Comparison of ENCODE assay signal across 1 cellular context in the genomic region with DNA sequence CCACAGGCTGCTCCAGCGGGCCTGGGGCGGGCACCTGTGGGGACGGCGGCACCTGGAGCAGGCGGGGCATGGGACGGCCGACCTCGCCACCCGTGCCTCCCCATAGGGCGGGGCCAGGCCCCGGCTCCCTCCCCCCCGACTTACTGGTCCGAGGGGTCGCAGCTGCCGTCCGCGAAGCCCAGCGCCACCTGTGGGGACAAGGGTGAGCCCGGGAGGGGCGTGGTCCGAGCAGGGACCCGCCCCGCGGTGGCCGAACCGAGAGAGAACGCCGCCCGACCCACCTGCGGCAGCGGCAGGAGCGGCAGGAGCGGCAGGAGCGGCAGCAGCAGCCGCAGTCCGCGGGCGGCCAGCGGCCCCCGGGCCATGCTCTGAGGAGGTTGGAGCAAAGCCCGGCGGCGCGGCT.
TF ChIP-seq lines count a peak whose summit lies in the region.

A gene (minus strand): TSS at position 379 of the 403 bp plus-strand sequence. CDS start 14 bp downstream, at position 365.

TF ChIP-seq in K562, 482 proteins besides CTCF, POLR2A, EP300 and RAD21 (continued from another document and continues in another):
- TF ChIP-seq, protein P1, sequence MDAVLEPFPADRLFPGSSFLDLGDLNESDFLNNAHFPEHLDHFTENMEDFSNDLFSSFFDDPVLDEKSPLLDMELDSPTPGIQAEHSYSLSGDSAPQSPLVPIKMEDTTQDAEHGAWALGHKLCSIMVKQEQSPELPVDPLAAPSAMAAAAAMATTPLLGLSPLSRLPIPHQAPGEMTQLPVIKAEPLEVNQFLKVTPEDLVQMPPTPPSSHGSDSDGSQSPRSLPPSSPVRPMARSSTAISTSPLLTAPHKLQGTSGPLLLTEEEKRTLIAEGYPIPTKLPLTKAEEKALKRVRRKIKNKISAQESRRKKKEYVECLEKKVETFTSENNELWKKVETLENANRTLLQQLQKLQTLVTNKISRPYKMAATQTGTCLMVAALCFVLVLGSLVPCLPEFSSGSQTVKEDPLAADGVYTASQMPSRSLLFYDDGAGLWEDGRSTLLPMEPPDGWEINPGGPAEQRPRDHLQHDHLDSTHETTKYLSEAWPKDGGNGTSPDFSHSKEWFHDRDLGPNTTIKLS (IDR thresholded peaks at IDR 0.05; ENCODE audit: borderline replicate concordance, low read depth) = no peak
- TF ChIP-seq, protein P2, sequence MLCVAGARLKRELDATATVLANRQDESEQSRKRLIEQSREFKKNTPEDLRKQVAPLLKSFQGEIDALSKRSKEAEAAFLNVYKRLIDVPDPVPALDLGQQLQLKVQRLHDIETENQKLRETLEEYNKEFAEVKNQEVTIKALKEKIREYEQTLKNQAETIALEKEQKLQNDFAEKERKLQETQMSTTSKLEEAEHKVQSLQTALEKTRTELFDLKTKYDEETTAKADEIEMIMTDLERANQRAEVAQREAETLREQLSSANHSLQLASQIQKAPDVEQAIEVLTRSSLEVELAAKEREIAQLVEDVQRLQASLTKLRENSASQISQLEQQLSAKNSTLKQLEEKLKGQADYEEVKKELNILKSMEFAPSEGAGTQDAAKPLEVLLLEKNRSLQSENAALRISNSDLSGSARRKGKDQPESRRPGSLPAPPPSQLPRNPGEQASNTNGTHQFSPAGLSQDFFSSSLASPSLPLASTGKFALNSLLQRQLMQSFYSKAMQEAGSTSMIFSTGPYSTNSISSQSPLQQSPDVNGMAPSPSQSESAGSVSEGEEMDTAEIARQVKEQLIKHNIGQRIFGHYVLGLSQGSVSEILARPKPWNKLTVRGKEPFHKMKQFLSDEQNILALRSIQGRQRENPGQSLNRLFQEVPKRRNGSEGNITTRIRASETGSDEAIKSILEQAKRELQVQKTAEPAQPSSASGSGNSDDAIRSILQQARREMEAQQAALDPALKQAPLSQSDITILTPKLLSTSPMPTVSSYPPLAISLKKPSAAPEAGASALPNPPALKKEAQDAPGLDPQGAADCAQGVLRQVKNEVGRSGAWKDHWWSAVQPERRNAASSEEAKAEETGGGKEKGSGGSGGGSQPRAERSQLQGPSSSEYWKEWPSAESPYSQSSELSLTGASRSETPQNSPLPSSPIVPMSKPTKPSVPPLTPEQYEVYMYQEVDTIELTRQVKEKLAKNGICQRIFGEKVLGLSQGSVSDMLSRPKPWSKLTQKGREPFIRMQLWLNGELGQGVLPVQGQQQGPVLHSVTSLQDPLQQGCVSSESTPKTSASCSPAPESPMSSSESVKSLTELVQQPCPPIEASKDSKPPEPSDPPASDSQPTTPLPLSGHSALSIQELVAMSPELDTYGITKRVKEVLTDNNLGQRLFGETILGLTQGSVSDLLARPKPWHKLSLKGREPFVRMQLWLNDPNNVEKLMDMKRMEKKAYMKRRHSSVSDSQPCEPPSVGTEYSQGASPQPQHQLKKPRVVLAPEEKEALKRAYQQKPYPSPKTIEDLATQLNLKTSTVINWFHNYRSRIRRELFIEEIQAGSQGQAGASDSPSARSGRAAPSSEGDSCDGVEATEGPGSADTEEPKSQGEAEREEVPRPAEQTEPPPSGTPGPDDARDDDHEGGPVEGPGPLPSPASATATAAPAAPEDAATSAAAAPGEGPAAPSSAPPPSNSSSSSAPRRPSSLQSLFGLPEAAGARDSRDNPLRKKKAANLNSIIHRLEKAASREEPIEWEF (CRISPR knock-in tag; IDR thresholded peaks at IDR 0.05) = no peak
- TF ChIP-seq GTF2A2 (tag; IDR thresholded peaks at IDR 0.05) (no peak), TCFL5 (CRISPR knock-in tag; conservative IDR thresholded peaks at IDR 0.05) (no peak), RBM34 (IDR thresholded peaks at IDR 0.05; ENCODE audit: borderline replicate concordance, insufficient read depth, low read length) (no peak), ATF7 (IDR thresholded peaks at IDR 0.05) (no peak), TCF7 (IDR thresholded peaks at IDR 0.05; ENCODE audit: borderline replicate concordance) (no peak), ZNF584 (CRISPR knock-in tag; IDR thresholded peaks at IDR 0.05; ENCODE audit: low read depth) (no peak), PCBP2 (IDR thresholded peaks at IDR 0.05; ENCODE audit: low read depth, low read length, poor library complexity, severe bottlenecking) (no peak), TAF15 (IDR thresholded peaks at IDR 0.05; ENCODE audit: low read depth, low read length) (no peak), MCM2 (IDR thresholded peaks at IDR 0.05; ENCODE audit: low read depth) (no peak), ZNF165 (CRISPR knock-in tag; IDR thresholded peaks at IDR 0.05; ENCODE audit: borderline replicate concordance) (no peak), MAZ (CRISPR knock-in tag; conservative IDR thresholded peaks at IDR 0.05 in 1 of 2, IDR thresholded peaks at IDR 0.05 in 1 of 2) (no peak; a peak in 2 of 4 replicates), MTA1 (IDR thresholded peaks at IDR 0.05; ENCODE audit: borderline replicate concordance) (no peak), ZC3H8 (IDR thresholded peaks at IDR 0.05) (no peak), TOE1 (IDR thresholded peaks at IDR 0.05; ENCODE audit: borderline replicate concordance) (no peak), TOE1 (CRISPR knock-in tag; IDR thresholded peaks at IDR 0.05; ENCODE audit: borderline replicate concordance, low read depth) (no peak), ZNF431 (CRISPR knock-in tag; IDR thresholded peaks at IDR 0.05) (peak; percentile 53; the same call in 1 of the 2 replicates), KAT7 (CRISPR knock-in tag; IDR thresholded peaks at IDR 0.05; ENCODE audit: borderline replicate concordance) (no peak; the same call in 1 of the 2 replicates), SMAD4 (CRISPR knock-in tag; conservative IDR thresholded peaks at IDR 0.05) (peak; percentile 31; the same call in 1 of the 2 replicates), GATA2 (CRISPR knock-in tag; IDR thresholded peaks at IDR 0.05) (no peak), NCOA1 (IDR thresholded peaks at IDR 0.05; ENCODE audit: low read depth) (no peak), HOXB6 (CRISPR knock-in tag; IDR thresholded peaks at IDR 0.05; ENCODE audit: borderline replicate concordance) (no peak), ZNF212 (CRISPR knock-in tag; IDR thresholded peaks at IDR 0.05) (no peak), EWSR1 (IDR thresholded peaks at IDR 0.05; ENCODE audit: borderline replicate concordance, low read depth, partially characterized antibody) (no peak), BMI1 (IDR thresholded peaks at IDR 0.05; ENCODE audit: low read length) (no peak), HNRNPUL1 (IDR thresholded peaks at IDR 0.05; ENCODE audit: low read length) (no peak), ZNF785 (CRISPR knock-in tag; IDR thresholded peaks at IDR 0.05) (no peak), LARP7 (IDR thresholded peaks at IDR 0.05) (no peak), ZNF274 (IDR thresholded peaks at IDR 0.05; ENCODE audit: borderline replicate concordance, low read depth, low read length) (no peak), ZNF224 (CRISPR knock-in tag; IDR thresholded peaks at IDR 0.05) (no peak), KLF16 (IDR thresholded peaks at IDR 0.05) (no peak), ZNF175 (CRISPR knock-in tag; IDR thresholded peaks at IDR 0.05; ENCODE audit: low read depth) (no peak), FOXJ2 (tag; IDR thresholded peaks at IDR 0.05) (no peak), CHD2 (IDR thresholded peaks at IDR 0.05; ENCODE audit: low read depth, low read length) (0 out of 2 replicates have a peak, but pooled peaks have one; percentile 37), ZNF239 (CRISPR knock-in tag; IDR thresholded peaks at IDR 0.05) (no peak), SAFB (IDR thresholded peaks at IDR 0.05; ENCODE audit: borderline replicate concordance, low read depth, low read length) (0 out of 2 replicates have a peak, but pooled peaks have one; percentile 44), SPI1 (IDR thresholded peaks at IDR 0.05; ENCODE audit: borderline replicate concordance, low read depth, low read length) (no peak), RBFOX2 (IDR thresholded peaks at IDR 0.05; ENCODE audit: low read depth, low read length) (peak; percentile 86), TBP (optimal IDR thresholded peaks at IDR 0.05; ENCODE audit: low read depth, low read length) (peak; percentile 87), CEBPB (tag; IDR thresholded peaks at IDR 0.05) (no peak)
- TF ChIP-seq, protein P3, sequence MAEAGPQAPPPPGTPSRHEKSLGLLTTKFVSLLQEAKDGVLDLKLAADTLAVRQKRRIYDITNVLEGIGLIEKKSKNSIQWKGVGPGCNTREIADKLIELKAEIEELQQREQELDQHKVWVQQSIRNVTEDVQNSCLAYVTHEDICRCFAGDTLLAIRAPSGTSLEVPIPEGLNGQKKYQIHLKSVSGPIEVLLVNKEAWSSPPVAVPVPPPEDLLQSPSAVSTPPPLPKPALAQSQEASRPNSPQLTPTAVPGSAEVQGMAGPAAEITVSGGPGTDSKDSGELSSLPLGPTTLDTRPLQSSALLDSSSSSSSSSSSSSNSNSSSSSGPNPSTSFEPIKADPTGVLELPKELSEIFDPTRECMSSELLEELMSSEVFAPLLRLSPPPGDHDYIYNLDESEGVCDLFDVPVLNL (CRISPR knock-in tag; IDR thresholded peaks at IDR 0.05; ENCODE audit: low read depth) = no peak
- TF ChIP-seq, protein P4, sequence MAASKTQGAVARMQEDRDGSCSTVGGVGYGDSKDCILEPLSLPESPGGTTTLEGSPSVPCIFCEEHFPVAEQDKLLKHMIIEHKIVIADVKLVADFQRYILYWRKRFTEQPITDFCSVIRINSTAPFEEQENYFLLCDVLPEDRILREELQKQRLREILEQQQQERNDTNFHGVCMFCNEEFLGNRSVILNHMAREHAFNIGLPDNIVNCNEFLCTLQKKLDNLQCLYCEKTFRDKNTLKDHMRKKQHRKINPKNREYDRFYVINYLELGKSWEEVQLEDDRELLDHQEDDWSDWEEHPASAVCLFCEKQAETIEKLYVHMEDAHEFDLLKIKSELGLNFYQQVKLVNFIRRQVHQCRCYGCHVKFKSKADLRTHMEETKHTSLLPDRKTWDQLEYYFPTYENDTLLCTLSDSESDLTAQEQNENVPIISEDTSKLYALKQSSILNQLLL (CRISPR knock-in tag; IDR thresholded peaks at IDR 0.05; ENCODE audit: borderline replicate concordance) = no peak
- TF ChIP-seq, protein P5, sequence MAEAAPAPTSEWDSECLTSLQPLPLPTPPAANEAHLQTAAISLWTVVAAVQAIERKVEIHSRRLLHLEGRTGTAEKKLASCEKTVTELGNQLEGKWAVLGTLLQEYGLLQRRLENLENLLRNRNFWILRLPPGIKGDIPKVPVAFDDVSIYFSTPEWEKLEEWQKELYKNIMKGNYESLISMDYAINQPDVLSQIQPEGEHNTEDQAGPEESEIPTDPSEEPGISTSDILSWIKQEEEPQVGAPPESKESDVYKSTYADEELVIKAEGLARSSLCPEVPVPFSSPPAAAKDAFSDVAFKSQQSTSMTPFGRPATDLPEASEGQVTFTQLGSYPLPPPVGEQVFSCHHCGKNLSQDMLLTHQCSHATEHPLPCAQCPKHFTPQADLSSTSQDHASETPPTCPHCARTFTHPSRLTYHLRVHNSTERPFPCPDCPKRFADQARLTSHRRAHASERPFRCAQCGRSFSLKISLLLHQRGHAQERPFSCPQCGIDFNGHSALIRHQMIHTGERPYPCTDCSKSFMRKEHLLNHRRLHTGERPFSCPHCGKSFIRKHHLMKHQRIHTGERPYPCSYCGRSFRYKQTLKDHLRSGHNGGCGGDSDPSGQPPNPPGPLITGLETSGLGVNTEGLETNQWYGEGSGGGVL (CRISPR knock-in tag; IDR thresholded peaks at IDR 0.05) = no peak
- TF ChIP-seq, protein P6, sequence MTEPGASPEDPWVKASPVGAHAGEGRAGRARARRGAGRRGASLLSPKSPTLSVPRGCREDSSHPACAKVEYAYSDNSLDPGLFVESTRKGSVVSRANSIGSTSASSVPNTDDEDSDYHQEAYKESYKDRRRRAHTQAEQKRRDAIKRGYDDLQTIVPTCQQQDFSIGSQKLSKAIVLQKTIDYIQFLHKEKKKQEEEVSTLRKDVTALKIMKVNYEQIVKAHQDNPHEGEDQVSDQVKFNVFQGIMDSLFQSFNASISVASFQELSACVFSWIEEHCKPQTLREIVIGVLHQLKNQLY (CRISPR knock-in tag; conservative IDR thresholded peaks at IDR 0.05) = no peak
- TF ChIP-seq, protein P7, sequence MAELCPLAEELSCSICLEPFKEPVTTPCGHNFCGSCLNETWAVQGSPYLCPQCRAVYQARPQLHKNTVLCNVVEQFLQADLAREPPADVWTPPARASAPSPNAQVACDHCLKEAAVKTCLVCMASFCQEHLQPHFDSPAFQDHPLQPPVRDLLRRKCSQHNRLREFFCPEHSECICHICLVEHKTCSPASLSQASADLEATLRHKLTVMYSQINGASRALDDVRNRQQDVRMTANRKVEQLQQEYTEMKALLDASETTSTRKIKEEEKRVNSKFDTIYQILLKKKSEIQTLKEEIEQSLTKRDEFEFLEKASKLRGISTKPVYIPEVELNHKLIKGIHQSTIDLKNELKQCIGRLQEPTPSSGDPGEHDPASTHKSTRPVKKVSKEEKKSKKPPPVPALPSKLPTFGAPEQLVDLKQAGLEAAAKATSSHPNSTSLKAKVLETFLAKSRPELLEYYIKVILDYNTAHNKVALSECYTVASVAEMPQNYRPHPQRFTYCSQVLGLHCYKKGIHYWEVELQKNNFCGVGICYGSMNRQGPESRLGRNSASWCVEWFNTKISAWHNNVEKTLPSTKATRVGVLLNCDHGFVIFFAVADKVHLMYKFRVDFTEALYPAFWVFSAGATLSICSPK (IDR thresholded peaks at IDR 0.05; ENCODE audit: borderline replicate concordance) = no peak
- TF ChIP-seq, protein P8, sequence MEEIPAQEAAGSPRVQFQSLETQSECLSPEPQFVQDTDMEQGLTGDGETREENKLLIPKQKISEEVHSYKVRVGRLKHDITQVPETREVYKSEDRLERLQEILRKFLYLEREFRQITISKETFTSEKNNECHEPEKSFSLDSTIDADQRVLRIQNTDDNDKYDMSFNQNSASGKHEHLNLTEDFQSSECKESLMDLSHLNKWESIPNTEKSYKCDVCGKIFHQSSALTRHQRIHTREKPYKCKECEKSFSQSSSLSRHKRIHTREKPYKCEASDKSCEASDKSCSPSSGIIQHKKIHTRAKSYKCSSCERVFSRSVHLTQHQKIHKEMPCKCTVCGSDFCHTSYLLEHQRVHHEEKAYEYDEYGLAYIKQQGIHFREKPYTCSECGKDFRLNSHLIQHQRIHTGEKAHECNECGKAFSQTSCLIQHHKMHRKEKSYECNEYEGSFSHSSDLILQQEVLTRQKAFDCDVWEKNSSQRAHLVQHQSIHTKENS (CRISPR knock-in tag; IDR thresholded peaks at IDR 0.05) = no peak
- TF ChIP-seq, protein P9, sequence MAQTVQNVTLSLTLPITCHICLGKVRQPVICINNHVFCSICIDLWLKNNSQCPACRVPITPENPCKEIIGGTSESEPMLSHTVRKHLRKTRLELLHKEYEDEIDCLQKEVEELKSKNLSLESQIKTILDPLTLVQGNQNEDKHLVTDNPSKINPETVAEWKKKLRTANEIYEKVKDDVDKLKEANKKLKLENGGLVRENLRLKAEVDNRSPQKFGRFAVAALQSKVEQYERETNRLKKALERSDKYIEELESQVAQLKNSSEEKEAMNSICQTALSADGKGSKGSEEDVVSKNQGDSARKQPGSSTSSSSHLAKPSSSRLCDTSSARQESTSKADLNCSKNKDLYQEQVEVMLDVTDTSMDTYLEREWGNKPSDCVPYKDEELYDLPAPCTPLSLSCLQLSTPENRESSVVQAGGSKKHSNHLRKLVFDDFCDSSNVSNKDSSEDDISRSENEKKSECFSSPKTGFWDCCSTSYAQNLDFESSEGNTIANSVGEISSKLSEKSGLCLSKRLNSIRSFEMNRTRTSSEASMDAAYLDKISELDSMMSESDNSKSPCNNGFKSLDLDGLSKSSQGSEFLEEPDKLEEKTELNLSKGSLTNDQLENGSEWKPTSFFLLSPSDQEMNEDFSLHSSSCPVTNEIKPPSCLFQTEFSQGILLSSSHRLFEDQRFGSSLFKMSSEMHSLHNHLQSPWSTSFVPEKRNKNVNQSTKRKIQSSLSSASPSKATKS (CRISPR knock-in tag; IDR thresholded peaks at IDR 0.05) = no peak
